ENCODE assay signal across 21 cellular contexts in the genomic region with DNA sequence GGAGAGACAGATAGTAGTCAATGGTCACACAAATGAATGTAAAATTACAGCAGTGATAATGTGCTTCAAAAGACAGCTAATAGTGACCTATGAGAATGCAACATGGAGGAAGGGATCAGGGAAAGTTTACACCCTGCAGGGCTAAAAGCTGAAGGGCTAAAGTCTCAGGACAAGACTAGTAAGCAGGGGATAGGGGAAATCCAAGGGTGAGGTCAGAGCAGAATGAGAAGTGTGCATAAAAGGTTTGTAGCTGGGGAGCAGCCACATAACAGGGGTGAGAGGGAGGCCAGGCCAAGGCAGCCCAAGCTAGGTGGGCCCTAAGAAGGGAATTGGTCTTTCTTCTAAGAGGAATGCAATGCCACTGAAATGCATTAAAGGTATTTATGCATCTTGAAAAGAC.
"Had no signal": no experiment of that assay in that cellular context is flagged by ENCODE, and none has a peak within 500 bp of the region (broad histone marks: within the 10 kb centered on the region; RNA-seq: fewer than 3 reads in every experiment).

No MANE protein-coding gene starts in this region.

- H3K4me1 ChIP-seq: colonic mucosa, esophagus squamous epithelium, left ventricle myocardium inferior, lower lobe of right lung, parathyroid adenoma, psoas muscle, right lobe of liver, spleen, stomach, upper lobe of left lung, uterus had no signal

- H3K9me3 ChIP-seq: colonic mucosa, esophagus squamous epithelium, left ventricle myocardium inferior, lower lobe of right lung, psoas muscle, right lobe of liver, spleen, stomach, thoracic aorta, upper lobe of left lung, uterus had no signal

- FAIRE-seq: keratinocyte had no signal

- H3K27me3 ChIP-seq: colonic mucosa, esophagus squamous epithelium, right lobe of liver, spleen, upper lobe of left lung, uterus had no signal

- H3K79me2 ChIP-seq: parathyroid adenoma had no signal

- H2AFZ ChIP-seq: parathyroid adenoma had no signal

- DNase-seq: colonic mucosa; dermis blood vessel endothelial cell; esophagus squamous epithelium; foreskin fibroblast; immature natural killer cell; left ventricle myocardium inferior; lower lobe of right lung; midbrain; psoas muscle; retina; right lobe of liver; spleen; stimulated activated naive CD4-positive, alpha-beta T cell; stomach; substantia nigra; upper lobe of left lung; uterus had no signal

- H3K27ac ChIP-seq: colonic mucosa, esophagus squamous epithelium, left ventricle myocardium inferior, lower lobe of right lung, parathyroid adenoma, psoas muscle, right lobe of liver, spleen, stomach, thoracic aorta, upper lobe of left lung, uterus had no signal

- H3K9ac ChIP-seq: parathyroid adenoma had no signal

- ATAC-seq: lower lobe of right lung; natural killer cell treated with Interleukin-12 subunit alpha and Interleukin-12 subunit beta and Interleukin-15 and Interleukin-18, amount 100 ng/mL, for 72 hours; psoas muscle; right lobe of liver had no signal

- H3K36me3 ChIP-seq: colonic mucosa, esophagus squamous epithelium, left ventricle myocardium inferior, lower lobe of right lung, right lobe of liver, spleen, stomach, thoracic aorta, upper lobe of left lung, uterus had no signal

- H3K4me3 ChIP-seq: colonic mucosa, esophagus squamous epithelium, left ventricle myocardium inferior, lower lobe of right lung, psoas muscle, right lobe of liver, spleen, stomach, thoracic aorta, upper lobe of left lung, uterus had no signal
